ENCODE assay signal across 10 cellular contexts in genomic region chr2:15730545-15731212, GRCh38.
DNase-seq lines count a peak whose midpoint lies in the region; ATAC-seq, FAIRE-seq and TF ChIP-seq lines count a peak whose summit lies in the region.
"Had no signal": no experiment of that assay in that cellular context is flagged by ENCODE, and none has a peak within 500 bp of the region (broad histone marks: within the 10 kb centered on the region; RNA-seq: fewer than 3 reads in every experiment).

No MANE protein-coding gene starts in this region.

- no peaks in the 10 kb centered on the region for H3K9me3 ChIP-seq in SJCRH30 (replicated peaks)
- H3K9me3 ChIP-seq in CD8-positive, alpha-beta T cell (ENCODE audit: low read length) = no peaks in the 10 kb centered on the region

- peak; percentile 60 for ATAC-seq in HG03175 (IDR thresholded peaks at IDR 0.05; ENCODE audit: unreplicated experiment)
- no peak for ATAC-seq in CD8-positive, alpha-beta T cell

- peaks cover 5% of the 10 kb centered on the region for H3K27me3 Mint-ChIP-seq in CD8-positive, alpha-beta T cell (ENCODE audit: low read depth)

- POLR2A ChIA-PET in CD8-positive, alpha-beta T cell (lab: Charles Lee) = no interaction called here

- no peak overlapping the region for H3K4me3 ChIP-seq in SJCRH30
- H3K4me3 ChIP-seq in CD8-positive, alpha-beta T cell (ENCODE audit: low read depth, low read length) = no peak overlapping the region

- H3K4me1 Mint-ChIP-seq in CD8-positive, alpha-beta T cell (ENCODE audit: low read depth) = no peaks in the 10 kb centered on the region

- CTCF ChIA-PET in CD8-positive, alpha-beta T cell (lab: Charles Lee) = no interaction called here

- peaks cover 65% of the 10 kb centered on the region for H3K4me1 ChIP-seq in SJCRH30
- no peaks in the 10 kb centered on the region for H3K4me1 ChIP-seq in CD8-positive, alpha-beta T cell (ENCODE audit: insufficient read depth, low read length)

- H3K27ac ChIP-seq in SJCRH30 = peak overlapping the region; percentile 94
- no peak overlapping the region for H3K27ac ChIP-seq in CD8-positive, alpha-beta T cell (ENCODE audit: low read depth, low read length)

- intact Hi-C loops in CD8-positive, alpha-beta T cell (cut with DNase I, micrococcal nuclease) = no loop called here

- H3K36me3 Mint-ChIP-seq in CD8-positive, alpha-beta T cell = no peaks in the 10 kb centered on the region

- DNase-seq in NCI-H526 (lab: John Stamatoyannopoulos, UW) (peak; percentile 100), NCI-H526 treated with DMSO at 0.1 percent for 48 hours (lab: John Stamatoyannopoulos, UW) (no peak), SJCRH30 (peak; percentile 99 to 100), frontal cortex (ENCODE audit: low spot score in 2 of 2) (peak; percentile 50 to 69), pons (ENCODE audit: low spot score) (peak; percentile 96), iPS-NIHi7 (ENCODE audit: extremely low spot score) (no peak)
- DNase-seq in CD8-positive, alpha-beta T cell = no peak
- DNase-seq: activated T-cell treated with anti-CD3 and anti-CD28 coated beads, Interleukin-2, amount 50 U/mL, for 4 hours; DND-41 had no signal

- no peaks in the 10 kb centered on the region for H3K27me3 ChIP-seq in SJCRH30
- H3K27me3 ChIP-seq in CD8-positive, alpha-beta T cell (ENCODE audit: insufficient read depth, low read length) = no peaks in the 10 kb centered on the region

- no peak overlapping the region for H3K4me3 Mint-ChIP-seq in CD8-positive, alpha-beta T cell
- H3K4me3 Mint-ChIP-seq: activated T-cell treated with anti-CD3 and anti-CD28 coated beads, Interleukin-2, amount 50 U/mL, for 4 hours had no signal

- TF ChIP-seq CTCF in CD8-positive, alpha-beta T cell (IDR thresholded peaks at IDR 0.05) = no peak

- H3K9me3 Mint-ChIP-seq in CD8-positive, alpha-beta T cell = no peaks in the 10 kb centered on the region
- H3K9me3 Mint-ChIP-seq: activated T-cell treated with anti-CD3 and anti-CD28 coated beads, Interleukin-2, amount 50 U/mL, for 4 hours had no signal

- H3K36me3 ChIP-seq in SJCRH30 = no peaks in the 10 kb centered on the region
- H3K36me3 ChIP-seq in CD8-positive, alpha-beta T cell (ENCODE audit: insufficient read depth, low read length) = no peaks in the 10 kb centered on the region

- FAIRE-seq in frontal cortex (lab: Jason Lieb, UNC) = no peak

- H3K27ac Mint-ChIP-seq in CD8-positive, alpha-beta T cell = no peak overlapping the region

Comparison
In these comparisons a context has a peak if more than half of its experiments do, and no peak if none do; other contexts are left out.
1. DNase-seq: peak in NCI-H526 (2 of 2), SJCRH30 (2 of 2), frontal cortex (2 of 2) and pons (single experiment); none in NCI-H526 treated with DMSO at 0.1 percent for 48 hours (single experiment), CD8-positive, alpha-beta T cell (0 of 7) and iPS-NIHi7 (single experiment).